In the genomic region with DNA sequence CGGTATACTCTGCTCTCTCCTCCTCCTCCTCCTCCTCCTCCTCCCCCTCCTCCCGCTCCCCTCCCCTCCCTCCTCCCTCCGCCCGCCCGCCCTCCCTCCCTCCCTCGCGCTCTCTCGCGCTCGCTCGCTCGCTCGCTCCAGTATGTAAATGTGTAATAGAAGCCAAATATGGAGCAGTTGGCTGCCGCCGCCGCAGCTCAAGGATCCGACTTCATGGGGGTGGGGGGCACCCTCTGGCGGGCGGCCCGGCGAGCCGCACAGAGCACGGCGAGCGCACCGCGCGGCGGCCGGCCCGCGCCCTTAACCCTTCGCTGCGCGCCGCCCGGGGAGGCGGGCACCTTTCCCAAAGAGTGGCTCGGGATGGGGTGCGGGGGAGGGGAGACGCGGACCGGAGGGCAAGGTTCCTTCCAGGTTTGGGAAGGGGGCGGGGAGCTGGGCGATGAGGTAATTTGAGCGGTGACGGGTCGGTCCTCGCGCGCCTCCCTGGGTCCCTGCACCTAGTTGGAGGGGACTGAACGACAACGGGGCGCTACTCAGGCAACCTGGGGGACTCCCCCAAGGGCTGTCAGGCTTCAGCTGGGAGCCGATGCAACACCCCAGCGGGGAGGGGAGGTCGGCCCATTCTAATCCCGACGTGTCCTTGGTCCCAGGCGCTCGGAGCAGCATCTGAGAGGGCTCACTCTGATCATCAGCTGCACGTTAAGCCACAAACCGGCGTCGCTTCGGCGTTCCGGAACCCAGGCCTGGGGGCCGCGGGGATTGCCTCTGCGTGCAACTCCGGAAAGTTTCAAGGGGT, we compare ENCODE assay signal across 8 cellular contexts. TPM values are rescaled to one million over a fixed set of nuclear protein-coding genes. Genes with fewer than 3 reads are reported as not detected.
DNase-seq lines count a peak whose midpoint lies in the region; TF ChIP-seq lines count a peak whose summit lies in the region.

No MANE protein-coding gene starts in this region.

- H3K4me2 ChIP-seq in Loucy (ENCODE audit: low read depth, low read length, poor library complexity, severe bottlenecking): peak overlapping the region; percentile 75

- H3K27me3 ChIP-seq in Loucy (ENCODE audit: insufficient read depth, low read length, poor library complexity, severe bottlenecking) (no peaks in the 10 kb centered on the region), sigmoid colon (no peaks in the 10 kb centered on the region)

- H3K9ac ChIP-seq in Loucy (ENCODE audit: low read depth, low read length, poor library complexity, severe bottlenecking): peak overlapping the region; percentile 89

- intact Hi-C loops in sigmoid colon (cut with DNase I): loop anchor here (2.0 to 10.0 kb wide), 5 partner anchors 255 to 946 kb away; partner anchors contain the start of gene NUP153

- in situ Hi-C loops in astrocyte of the cerebellum (cut with HindIII; ENCODE audit: low sequenced_read_pairs): loop anchor here (10.0 to 25.0 kb wide), 2 partner anchors 193 to 249 kb away; no protein-coding TSS in a partner anchor

- H4K20me1 ChIP-seq in Loucy (ENCODE audit: insufficient read depth, low read length, poor library complexity, severe bottlenecking): peaks cover 18% of the 10 kb centered on the region

- peak; percentile 78 for DNase-seq in GM04504 (ENCODE audit: low read depth)
- DNase-seq in GOT3 (lab: John Stamatoyannopoulos, UW): peak; percentile 47
- DNase-seq in T1000 (lab: John Stamatoyannopoulos, UW): peak; percentile 60
- no peak for DNase-seq in astrocyte of the cerebellum (ENCODE audit: low read depth)
- DNase-seq in hypothalamus (lab: John Stamatoyannopoulos, UW): peak in 50 of 51 donors; percentile 42 to 94 (median 76)
- peak; percentile 95 for DNase-seq in sigmoid colon
- no peak for DNase-seq in NCI-H2107 treated with DMSO at 0.1 percent for 48 hours (lab: John Stamatoyannopoulos, UW; ENCODE audit: unreplicated experiment)

- TF ChIP-seq EP300 in sigmoid colon (IDR thresholded peaks at IDR 0.05): peak in 1 of 4 donors; percentile 6

- H3K27ac ChIP-seq in sigmoid colon: peak overlapping the region; percentile 97 to 99 (median 98)

- H3K4me3 ChIP-seq in Loucy (ENCODE audit: low read length, poor library complexity, severe bottlenecking): peak overlapping the region; percentile 96
- H3K4me3 ChIP-seq in astrocyte of the cerebellum (ENCODE audit: low read depth, low read length): peak overlapping the region; percentile 90
- H3K4me3 ChIP-seq in sigmoid colon: peak overlapping the region; percentile 80 to 96 (median 84)

- TF ChIP-seq CTCF in Loucy (conservative IDR thresholded peaks at IDR 0.05; ENCODE audit: low read length) (peak; percentile 53), astrocyte of the cerebellum (IDR thresholded peaks at IDR 0.05; ENCODE audit: low read depth, low read length, missing control alignments) (no peak), sigmoid colon (IDR thresholded peaks at IDR 0.05) (peak in 1 of 4 experiments; percentile 23)

- no peaks in the 10 kb centered on the region for H3K9me3 ChIP-seq in Loucy (ENCODE audit: insufficient read depth, low read depth, low read length)
- H3K9me3 ChIP-seq in sigmoid colon: no peaks in the 10 kb centered on the region

- H3K79me2 ChIP-seq in Loucy (ENCODE audit: insufficient read depth, low read length): peaks cover 46% of the 10 kb centered on the region

- H2AFZ ChIP-seq in Loucy (ENCODE audit: low read length): peak overlapping the region; percentile 96

- no peaks in the 10 kb centered on the region; the same call in 1 of the 2 replicates for H3F3A ChIP-seq in Loucy (ENCODE audit: low read depth)

- no peaks in the 10 kb centered on the region for H3K9me2 ChIP-seq in Loucy (replicated peaks; ENCODE audit: low read depth, low read length)

- H3K36me3 ChIP-seq in Loucy (ENCODE audit: insufficient read depth, low read length) (no peaks in the 10 kb centered on the region), sigmoid colon (no peaks in the 10 kb centered on the region)

- TF ChIP-seq POLR2A in sigmoid colon (IDR thresholded peaks at IDR 0.05): peak; percentile 45 to 52

- H3K4me1 ChIP-seq in Loucy (ENCODE audit: insufficient read depth, low read length, poor library complexity, severe bottlenecking) (peaks cover 41% of the 10 kb centered on the region), sigmoid colon (peaks cover 0 to 64% (median 51%) of the 10 kb centered on the region in 4 donors)

- WGBS in sigmoid colon, 2 donors: 0% methylated on average over 68 to 72 of the region's 72 CpGs

RNA-seq across cellular contexts. Expression of gene ATXN1, which starts 0.4 kb away (rescaled TPM):
- total RNA-seq in sigmoid colon: 10 to 100 TPM; 37.7 to 95.3 (median 59.9) TPM
- polyA plus RNA-seq in sigmoid colon: 1 to 10 TPM; 4.8 to 8.6 (median 7.2) TPM

Comparison
In these comparisons a context has a peak if more than half of its experiments do, and no peak if none do; other contexts are left out.
1. DNase-seq: peak in GM04504 (single experiment), GOT3 (single experiment), T1000 (single experiment), hypothalamus (50 of 51) and sigmoid colon (single experiment); none in astrocyte of the cerebellum (single experiment) and NCI-H2107 treated with DMSO at 0.1 percent for 48 hours (single experiment).
2. Peak in every context shown above with its lines, with median percentiles within 50 percentile points of each other: H3K4me3 ChIP-seq.